Comparison of ENCODE assay signal across 1 cellular context in the genomic region with DNA sequence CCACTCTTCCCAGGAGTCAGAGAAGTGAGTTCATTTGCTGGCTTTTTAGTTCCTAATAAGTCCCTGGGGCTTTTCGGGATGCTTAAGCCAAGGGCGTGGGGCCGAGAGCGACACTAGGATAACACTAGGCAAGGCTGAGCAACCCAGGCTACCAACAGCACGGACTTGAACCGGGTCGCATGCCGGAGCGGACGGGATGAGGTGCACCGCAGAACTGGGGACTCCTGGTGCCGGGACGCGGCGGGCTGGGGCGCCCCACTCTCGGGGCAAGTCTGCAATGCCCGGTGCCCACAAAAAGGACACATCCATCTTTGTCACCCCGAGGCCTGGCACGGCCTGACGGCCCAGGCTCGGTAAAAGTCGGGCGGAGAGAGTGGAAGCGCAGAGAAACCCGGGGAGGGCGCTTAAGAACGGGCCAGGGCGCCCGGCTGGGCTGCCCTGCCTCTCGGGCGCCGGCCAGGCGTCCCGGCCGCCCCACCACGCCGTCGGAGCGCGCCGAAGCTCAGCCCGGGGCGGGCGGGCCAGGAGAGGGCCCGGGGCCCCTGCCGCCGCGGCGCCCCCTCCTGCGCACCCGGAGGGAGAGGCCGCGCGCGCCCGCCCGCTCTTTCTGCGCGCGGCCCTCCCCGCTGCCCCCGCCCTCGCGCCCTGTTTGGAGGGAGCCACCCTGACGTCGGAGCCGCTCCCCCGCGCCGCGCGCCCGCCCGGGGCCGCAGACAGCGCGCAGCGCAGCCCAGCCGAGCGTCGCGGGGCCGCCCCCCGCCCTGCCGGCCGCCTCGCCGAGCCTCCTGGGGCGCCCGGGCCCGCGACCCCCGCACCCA.
TF ChIP-seq lines count a peak whose summit lies in the region.

A gene with protein sequence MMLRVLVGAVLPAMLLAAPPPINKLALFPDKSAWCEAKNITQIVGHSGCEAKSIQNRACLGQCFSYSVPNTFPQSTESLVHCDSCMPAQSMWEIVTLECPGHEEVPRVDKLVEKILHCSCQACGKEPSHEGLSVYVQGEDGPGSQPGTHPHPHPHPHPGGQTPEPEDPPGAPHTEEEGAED (plus strand): TSS at position 710 of the 818 bp plus-strand sequence. CDS start 10,720 bp downstream, outside the sequence.

TF ChIP-seq in SK-N-SH treated with all-trans-retinoic acid at 6 μM for 48 hours, 23 proteins besides CTCF, POLR2A, EP300 and RAD21 (continued from another document):
- no peak for TF ChIP-seq CSRNP3 (CRISPR knock-in tag; IDR thresholded peaks at IDR 0.05)
- TF ChIP-seq PATZ1 (CRISPR knock-in tag; IDR thresholded peaks at IDR 0.05; ENCODE audit: borderline replicate concordance) = no peak
- no peak for TF ChIP-seq GLIS3 (CRISPR knock-in tag; IDR thresholded peaks at IDR 0.05)
- TF ChIP-seq, protein P1, sequence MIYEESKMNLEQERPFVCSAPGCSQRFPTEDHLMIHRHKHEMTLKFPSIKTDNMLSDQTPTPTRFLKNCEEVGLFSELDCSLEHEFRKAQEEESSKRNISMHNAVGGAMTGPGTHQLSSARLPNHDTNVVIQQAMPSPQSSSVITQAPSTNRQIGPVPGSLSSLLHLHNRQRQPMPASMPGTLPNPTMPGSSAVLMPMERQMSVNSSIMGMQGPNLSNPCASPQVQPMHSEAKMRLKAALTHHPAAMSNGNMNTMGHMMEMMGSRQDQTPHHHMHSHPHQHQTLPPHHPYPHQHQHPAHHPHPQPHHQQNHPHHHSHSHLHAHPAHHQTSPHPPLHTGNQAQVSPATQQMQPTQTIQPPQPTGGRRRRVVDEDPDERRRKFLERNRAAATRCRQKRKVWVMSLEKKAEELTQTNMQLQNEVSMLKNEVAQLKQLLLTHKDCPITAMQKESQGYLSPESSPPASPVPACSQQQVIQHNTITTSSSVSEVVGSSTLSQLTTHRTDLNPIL (CRISPR knock-in tag; IDR thresholded peaks at IDR 0.05; ENCODE audit: low read depth) = no peak
- TF ChIP-seq, protein P2, sequence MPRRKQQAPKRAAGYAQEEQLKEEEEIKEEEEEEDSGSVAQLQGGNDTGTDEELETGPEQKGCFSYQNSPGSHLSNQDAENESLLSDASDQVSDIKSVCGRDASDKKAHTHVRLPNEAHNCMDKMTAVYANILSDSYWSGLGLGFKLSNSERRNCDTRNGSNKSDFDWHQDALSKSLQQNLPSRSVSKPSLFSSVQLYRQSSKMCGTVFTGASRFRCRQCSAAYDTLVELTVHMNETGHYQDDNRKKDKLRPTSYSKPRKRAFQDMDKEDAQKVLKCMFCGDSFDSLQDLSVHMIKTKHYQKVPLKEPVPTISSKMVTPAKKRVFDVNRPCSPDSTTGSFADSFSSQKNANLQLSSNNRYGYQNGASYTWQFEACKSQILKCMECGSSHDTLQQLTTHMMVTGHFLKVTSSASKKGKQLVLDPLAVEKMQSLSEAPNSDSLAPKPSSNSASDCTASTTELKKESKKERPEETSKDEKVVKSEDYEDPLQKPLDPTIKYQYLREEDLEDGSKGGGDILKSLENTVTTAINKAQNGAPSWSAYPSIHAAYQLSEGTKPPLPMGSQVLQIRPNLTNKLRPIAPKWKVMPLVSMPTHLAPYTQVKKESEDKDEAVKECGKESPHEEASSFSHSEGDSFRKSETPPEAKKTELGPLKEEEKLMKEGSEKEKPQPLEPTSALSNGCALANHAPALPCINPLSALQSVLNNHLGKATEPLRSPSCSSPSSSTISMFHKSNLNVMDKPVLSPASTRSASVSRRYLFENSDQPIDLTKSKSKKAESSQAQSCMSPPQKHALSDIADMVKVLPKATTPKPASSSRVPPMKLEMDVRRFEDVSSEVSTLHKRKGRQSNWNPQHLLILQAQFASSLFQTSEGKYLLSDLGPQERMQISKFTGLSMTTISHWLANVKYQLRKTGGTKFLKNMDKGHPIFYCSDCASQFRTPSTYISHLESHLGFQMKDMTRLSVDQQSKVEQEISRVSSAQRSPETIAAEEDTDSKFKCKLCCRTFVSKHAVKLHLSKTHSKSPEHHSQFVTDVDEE (CRISPR knock-in tag; IDR thresholded peaks at IDR 0.05) = no peak
- no peak for TF ChIP-seq ZNF565 (CRISPR knock-in tag; conservative IDR thresholded peaks at IDR 0.05; ENCODE audit: low read depth)
- TF ChIP-seq ISL1 (CRISPR knock-in tag; IDR thresholded peaks at IDR 0.05) = no peak
- TF ChIP-seq ZFP3 (CRISPR knock-in tag; IDR thresholded peaks at IDR 0.05) = no peak
- no peak for TF ChIP-seq ZNF8 (CRISPR knock-in tag; IDR thresholded peaks at IDR 0.05)
- no peak for TF ChIP-seq BACH2 (CRISPR knock-in tag; IDR thresholded peaks at IDR 0.05; ENCODE audit: borderline replicate concordance)
- no peak for TF ChIP-seq OSR1 (CRISPR knock-in tag; IDR thresholded peaks at IDR 0.05)
- TF ChIP-seq TOX (CRISPR knock-in tag; IDR thresholded peaks at IDR 0.05; ENCODE audit: borderline replicate concordance) = no peak
- TF ChIP-seq ZC3H10 (CRISPR knock-in tag; IDR thresholded peaks at IDR 0.05) = no peak
TF ChIP-seq in SK-N-SH treated with all-trans-retinoic acid at 6 μM for 48 hours: peak in this region for 0.
